In genomic region chr1:55155522-55155921, GRCh38 we compare ENCODE assay signal across 1 cellular context.
TF ChIP-seq lines count a peak whose summit lies in the region.

No MANE protein-coding gene starts in this region.

TF ChIP-seq in HepG2, 621 proteins besides CTCF, POLR2A, EP300 and RAD21 (continued from another document):
- TF ChIP-seq HIVEP1 (CRISPR knock-in tag; IDR thresholded peaks at IDR 0.05) (no peak), CENPX (CRISPR knock-in tag; IDR thresholded peaks at IDR 0.05) (no peak), CREM (IDR thresholded peaks at IDR 0.05) (no peak), CREM (CRISPR knock-in tag; IDR thresholded peaks at IDR 0.05) (no peak), ZNF263 (CRISPR knock-in tag; IDR thresholded peaks at IDR 0.05) (no peak), ESRRA (CRISPR knock-in tag; IDR thresholded peaks at IDR 0.05; ENCODE audit: low read depth) (no peak), ZNF101 (CRISPR knock-in tag; IDR thresholded peaks at IDR 0.05; ENCODE audit: borderline replicate concordance, low read depth) (no peak), GABPA (IDR thresholded peaks at IDR 0.05; ENCODE audit: low read depth, low read length) (0 out of 2 replicates have a peak, but pooled peaks have one; percentile 26), GABPA (CRISPR knock-in tag; IDR thresholded peaks at IDR 0.05; ENCODE audit: low read depth) (peak; percentile 75), KDM1A (CRISPR knock-in tag; IDR thresholded peaks at IDR 0.05) (no peak), NFYB (CRISPR knock-in tag; IDR thresholded peaks at IDR 0.05) (peak; percentile 32; the same call in 1 of the 2 replicates), ZNF280D (CRISPR knock-in tag; IDR thresholded peaks at IDR 0.05) (no peak), SRY (CRISPR knock-in tag; IDR thresholded peaks at IDR 0.05) (no peak), PAX8 (CRISPR knock-in tag; IDR thresholded peaks at IDR 0.05; ENCODE audit: borderline replicate concordance) (no peak), STAT5B (CRISPR knock-in tag; IDR thresholded peaks at IDR 0.05) (no peak), NFE2L2 (IDR thresholded peaks at IDR 0.05; ENCODE audit: low read length) (no peak), ZNF678 (CRISPR knock-in tag; IDR thresholded peaks at IDR 0.05) (no peak), ZNF34 (CRISPR knock-in tag; IDR thresholded peaks at IDR 0.05; ENCODE audit: borderline replicate concordance) (no peak), ZMYM2 (CRISPR knock-in tag; IDR thresholded peaks at IDR 0.05) (no peak), SCMH1 (CRISPR knock-in tag; IDR thresholded peaks at IDR 0.05; ENCODE audit: borderline replicate concordance) (no peak), SMAD3 (CRISPR knock-in tag; IDR thresholded peaks at IDR 0.05) (no peak), GABPB1 (CRISPR knock-in tag; IDR thresholded peaks at IDR 0.05) (peak; percentile 38; the same call in 1 of the 2 replicates), SYNCRIP (IDR thresholded peaks at IDR 0.05; ENCODE audit: insufficient read depth, low read depth, low read length) (no peak), ATAD3A (CRISPR knock-in tag; IDR thresholded peaks at IDR 0.05) (no peak), FIP1L1 (IDR thresholded peaks at IDR 0.05; ENCODE audit: borderline replicate concordance, insufficient read depth, low read depth, low read length) (no peak), ZNF746 (CRISPR knock-in tag; IDR thresholded peaks at IDR 0.05) (no peak), ZNF44 (CRISPR knock-in tag; IDR thresholded peaks at IDR 0.05) (no peak), THAP11 (CRISPR knock-in tag; IDR thresholded peaks at IDR 0.05) (peak; percentile 70), CSRNP1 (CRISPR knock-in tag; IDR thresholded peaks at IDR 0.05) (no peak), GMEB2 (CRISPR knock-in tag; IDR thresholded peaks at IDR 0.05; ENCODE audit: low read depth) (no peak)
